21 cellular contexts compared by ENCODE assay signal in genomic region chr9:129907196-129907595, GRCh38.
DNase-seq lines count a peak whose midpoint lies in the region; ATAC-seq lines count a peak whose summit lies in the region.
"Had no signal": no experiment of that assay in that cellular context is flagged by ENCODE, and none has a peak within 500 bp of the region (broad histone marks: within the 10 kb centered on the region; RNA-seq: fewer than 3 reads in every experiment).

No MANE protein-coding gene starts in this region.

- H3K9me3 Mint-ChIP-seq in activated naive CD8-positive, alpha-beta T cell (ENCODE audit: low read depth) = no peaks in the 10 kb centered on the region
- H3K9me3 Mint-ChIP-seq in activated naive CD8-positive, alpha-beta T cell treated with anti-CD3 and anti-CD28 coated beads for 36 hours = no peaks in the 10 kb centered on the region
- no peaks in the 10 kb centered on the region for H3K9me3 Mint-ChIP-seq in effector memory CD8-positive, alpha-beta T cell
- no peaks in the 10 kb centered on the region for H3K9me3 Mint-ChIP-seq in stimulated activated naive B cell treated with anti-CD40 and anti-IgM and Interleukin-4, amounts not matched to agents 10 μg/mL and 1 μg/mL and 100 μg/mL, for 72 hours

- H3K4me1 Mint-ChIP-seq in activated naive CD8-positive, alpha-beta T cell (ENCODE audit: low read depth) = peaks cover 18% of the 10 kb centered on the region
- H3K4me1 Mint-ChIP-seq in activated naive CD8-positive, alpha-beta T cell treated with anti-CD3 and anti-CD28 coated beads for 36 hours = peaks cover 28% of the 10 kb centered on the region
- peaks cover 7 to 8% of the 10 kb centered on the region in 2 donors for H3K4me1 Mint-ChIP-seq in effector memory CD8-positive, alpha-beta T cell (ENCODE audit: low read depth in 2 of 2)
- H3K4me1 Mint-ChIP-seq in stimulated activated naive B cell treated with anti-CD40 and anti-IgM and Interleukin-4, amounts not matched to agents 10 μg/mL and 1 μg/mL and 100 μg/mL, for 72 hours = peaks cover 25 to 58% of the 10 kb centered on the region in 2 donors

- H3K27me3 Mint-ChIP-seq in activated naive CD8-positive, alpha-beta T cell = no peaks in the 10 kb centered on the region
- H3K27me3 Mint-ChIP-seq in activated naive CD8-positive, alpha-beta T cell treated with anti-CD3 and anti-CD28 coated beads for 36 hours = no peaks in the 10 kb centered on the region
- H3K27me3 Mint-ChIP-seq in effector memory CD8-positive, alpha-beta T cell = no peaks in the 10 kb centered on the region
- H3K27me3 Mint-ChIP-seq in stimulated activated naive B cell treated with anti-CD40 and anti-IgM and Interleukin-4, amounts not matched to agents 10 μg/mL and 1 μg/mL and 100 μg/mL, for 72 hours = no peaks in the 10 kb centered on the region

- ATAC-seq in effector memory CD8-positive, alpha-beta T cell (replicated peaks) = no peak
- ATAC-seq in stimulated activated naive B cell treated with anti-CD40 and anti-IgM and Interleukin-4, amounts not matched to agents 10 μg/mL and 1 μg/mL and 100 μg/mL, for 72 hours (replicated peaks) = no peak
- ATAC-seq: heart left ventricle, K562, sciatic nerve, SK-N-SH treated with all-trans-retinoic acid at 6 μM for 48 hours had no signal

- DNase-seq in activated naive CD8-positive, alpha-beta T cell treated with anti-CD3 and anti-CD28 coated beads for 36 hours = no peak
- DNase-seq in NCI-H226 (peak; percentile 26), germinal center (ENCODE audit: low spot score) (no peak), HUDEP-2 (lab: John Stamatoyannopoulos, UW; ENCODE audit: unreplicated experiment in 76 of 76) (no peak), occipital lobe (lab: John Stamatoyannopoulos, UW) (no peak)
- no peak for DNase-seq in effector memory CD8-positive, alpha-beta T cell
- DNase-seq in stimulated activated naive B cell treated with anti-CD40 and anti-IgM and Interleukin-4, amounts not matched to agents 10 μg/mL and 1 μg/mL and 100 μg/mL, for 72 hours = no peak
- DNase-seq: activated CD4-positive, CD25-positive, alpha-beta regulatory T cell treated with anti-CD3 and anti-CD28 coated beads, Interleukin-2, amount 50 U/mL, for 72 hours; activated effector memory CD4-positive, alpha-beta T cell treated with anti-CD3 and anti-CD28 coated beads, Interleukin-2, amount 50 U/mL, for 16 hours; caudate nucleus; dermis blood vessel endothelial cell; DMS 273 treated with DMSO at 0.1 percent for 48 hours; heart left ventricle; NCI-H2171; NCI-H526 treated with DMSO at 0.1 percent for 48 hours; posterior cingulate gyrus had no signal

- no peak overlapping the region for H3K4me3 Mint-ChIP-seq in activated naive CD8-positive, alpha-beta T cell
- H3K4me3 Mint-ChIP-seq in activated naive CD8-positive, alpha-beta T cell treated with anti-CD3 and anti-CD28 coated beads for 36 hours = no peak overlapping the region
- H3K4me3 Mint-ChIP-seq in effector memory CD8-positive, alpha-beta T cell = no peak overlapping the region
- H3K4me3 Mint-ChIP-seq in stimulated activated naive B cell treated with anti-CD40 and anti-IgM and Interleukin-4, amounts not matched to agents 10 μg/mL and 1 μg/mL and 100 μg/mL, for 72 hours = peak overlapping the region in 1 of 2 donors; percentile 40
- H3K4me3 Mint-ChIP-seq: CD14-positive monocyte had no signal

- H3K36me3 Mint-ChIP-seq in activated naive CD8-positive, alpha-beta T cell = peaks cover 13% of the 10 kb centered on the region
- peaks cover 56% of the 10 kb centered on the region for H3K36me3 Mint-ChIP-seq in activated naive CD8-positive, alpha-beta T cell treated with anti-CD3 and anti-CD28 coated beads for 36 hours
- H3K36me3 Mint-ChIP-seq in effector memory CD8-positive, alpha-beta T cell (ENCODE audit: insufficient read depth) = peaks cover 88% of the 10 kb centered on the region
- H3K36me3 Mint-ChIP-seq in stimulated activated naive B cell treated with anti-CD40 and anti-IgM and Interleukin-4, amounts not matched to agents 10 μg/mL and 1 μg/mL and 100 μg/mL, for 72 hours = peaks cover 58 to 83% of the 10 kb centered on the region in 2 donors

- peak overlapping the region; percentile 55 for H3K27ac Mint-ChIP-seq in activated naive CD8-positive, alpha-beta T cell
- no peak overlapping the region for H3K27ac Mint-ChIP-seq in activated naive CD8-positive, alpha-beta T cell treated with anti-CD3 and anti-CD28 coated beads for 36 hours
- peak overlapping the region; percentile 25 to 31 for H3K27ac Mint-ChIP-seq in effector memory CD8-positive, alpha-beta T cell
- peak overlapping the region; percentile 81 for H3K27ac Mint-ChIP-seq in stimulated activated naive B cell treated with anti-CD40 and anti-IgM and Interleukin-4, amounts not matched to agents 10 μg/mL and 1 μg/mL and 100 μg/mL, for 72 hours
